23 cellular contexts compared by ENCODE assay signal in genomic region chr4:135573251-135573650, GRCh38.
"Had no signal": no experiment of that assay in that cellular context is flagged by ENCODE, and none has a peak within 500 bp of the region (broad histone marks: within the 10 kb centered on the region; RNA-seq: fewer than 3 reads in every experiment).

No MANE protein-coding gene starts in this region.

- DNase-seq: colonic mucosa; cortex of kidney; dermis blood vessel endothelial cell; dorsolateral prefrontal cortex; effector CD4-positive, alpha-beta T cell; effector CD8-positive, alpha-beta T cell; effector memory CD4-positive, alpha-beta T cell; effector memory CD8-positive, alpha-beta T cell; endodermal cell; erythroblast; esophagus squamous epithelium; foreskin fibroblast; foreskin keratinocyte; foreskin melanocyte; gastrocnemius medialis; glutamatergic neuron; head of caudate nucleus; heart left ventricle; heart right ventricle had no signal

- H3K27me3 ChIP-seq: colonic mucosa, esophagus muscularis mucosa, esophagus squamous epithelium, foreskin keratinocyte, gastrocnemius medialis, gastroesophageal sphincter, heart left ventricle, heart right ventricle had no signal

- H3K36me3 ChIP-seq: colonic mucosa, esophagus muscularis mucosa, esophagus squamous epithelium, gastrocnemius medialis, gastroesophageal sphincter, heart left ventricle, heart right ventricle had no signal

- H3K4me3 ChIP-seq: colonic mucosa, coronary artery, dorsolateral prefrontal cortex, esophagus muscularis mucosa, esophagus squamous epithelium, gastrocnemius medialis, gastroesophageal sphincter, heart left ventricle, heart right ventricle had no signal

- H3K9me3 ChIP-seq: colonic mucosa, esophagus muscularis mucosa, esophagus squamous epithelium, gastrocnemius medialis, gastroesophageal sphincter, heart left ventricle, heart right ventricle had no signal

- H3K27ac ChIP-seq: colonic mucosa, coronary artery, dorsolateral prefrontal cortex, epithelial cell of prostate, esophagus muscularis mucosa, esophagus squamous epithelium, foreskin keratinocyte, gastrocnemius medialis, gastroesophageal sphincter, heart left ventricle, heart right ventricle had no signal
